ENCODE assay signal across 8 cellular contexts in the genomic region with DNA sequence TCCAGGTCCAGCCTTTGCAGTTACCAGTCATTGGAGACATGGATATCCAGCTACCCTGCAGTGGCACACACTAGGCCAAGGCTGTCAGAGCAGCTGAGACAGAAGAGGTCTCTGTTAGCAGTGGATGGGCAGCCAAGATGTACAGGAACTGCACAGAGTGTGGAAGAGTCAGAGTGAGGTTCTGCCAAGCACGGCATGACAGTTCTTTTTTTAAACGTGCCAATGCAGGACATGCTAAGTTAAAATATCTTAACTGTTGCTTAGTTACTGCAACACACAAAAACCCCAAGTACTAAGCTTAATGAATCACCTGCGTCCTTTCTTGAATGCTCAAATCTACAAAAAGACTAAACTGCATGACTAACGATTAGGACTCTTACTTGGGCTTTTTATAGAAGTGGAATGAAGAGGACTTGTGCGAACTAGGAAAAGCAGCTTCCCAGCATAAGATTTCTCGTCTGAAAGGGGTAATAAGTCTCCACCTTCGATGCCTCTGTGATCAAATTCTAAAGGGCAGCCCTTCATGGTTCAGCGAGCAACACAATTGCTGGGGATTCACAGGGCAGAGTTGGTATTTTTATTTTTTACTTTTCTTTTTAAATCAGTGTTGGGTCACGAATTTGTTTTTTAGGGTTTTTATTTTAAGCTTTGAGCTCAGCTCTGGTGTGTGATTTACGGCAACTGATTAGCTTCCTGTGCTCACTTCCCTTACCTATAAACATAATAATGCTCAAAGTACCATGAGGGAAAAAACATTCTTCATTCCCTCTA. TPM values are rescaled to one million over a fixed set of nuclear protein-coding genes. Genes with fewer than 3 reads are reported as not detected.
A peak's percentile ranks its signal among the peaks of the same experiment; 100 is the strongest.
DNase-seq lines count a peak whose midpoint lies in the region; ATAC-seq and TF ChIP-seq lines count a peak whose summit lies in the region.

No MANE protein-coding gene starts in this region.

- H3K36me3 ChIP-seq in esophagus (ENCODE audit: control insufficient read depth in 2 of 2, insufficient read depth in 2 of 2, low read length in 1 of 2), result no peaks in the 10 kb centered on the region

- no peaks in the 10 kb centered on the region for H3K9me3 ChIP-seq in esophagus (ENCODE audit: control insufficient read depth in 2 of 2, insufficient read depth in 1 of 2, low read depth in 1 of 2, low read length in 1 of 2)

- no peak overlapping the region for H3K4me3 ChIP-seq in AG10803 (ENCODE audit: low read length)
- no peak overlapping the region for H3K4me3 ChIP-seq in esophagus (ENCODE audit: low read depth in 1 of 2, low read length in 2 of 2)

- peaks cover 0 to 3% of the 10 kb centered on the region in 2 donors for H3K4me1 ChIP-seq in esophagus (ENCODE audit: control insufficient read depth in 2 of 2, insufficient read depth in 2 of 2, low read length in 1 of 2)

- peak; percentile 93 for DNase-seq in AG10803 (ENCODE audit: low read depth)
- DNase-seq in non-pigmented ciliary epithelial cell (ENCODE audit: low read depth), result peak; percentile 70
- no peak for DNase-seq in cortex of kidney (lab: John Stamatoyannopoulos, UW)
- DNase-seq in NCI-H187 (lab: John Stamatoyannopoulos, UW), result no peak

- H3K27ac ChIP-seq in VCaP (peak overlapping the region; percentile 18), esophagus (ENCODE audit: low read depth in 2 of 2, low read length in 1 of 2) (peak overlapping the region; percentile 83)

- WGBS in esophagus, 2 donors, result 14 to 29% methylated on average over 10 of the region's 10 CpGs

- no peaks in the 10 kb centered on the region for H3K27me3 ChIP-seq in esophagus (ENCODE audit: control insufficient read depth in 1 of 2, insufficient read depth in 2 of 2, low read length in 2 of 2)

- no peak for TF ChIP-seq CTCF in AG10803 (conservative IDR thresholded peaks at IDR 0.05; ENCODE audit: low read length)
- no peak for TF ChIP-seq CTCF in VCaP (conservative IDR thresholded peaks at IDR 0.05)

- ATAC-seq in GM18520 (IDR thresholded peaks at IDR 0.05; ENCODE audit: unreplicated experiment), result peak; percentile 43
- peak; percentile 41 for ATAC-seq in HG03097 (IDR thresholded peaks at IDR 0.05; ENCODE audit: low FRiP score, unreplicated experiment)

RNA-seq across cellular contexts. Expression of gene MAPK1IP1L, which starts 20.6 kb away (rescaled TPM):
- polyA plus RNA-seq in esophagus, result 10 to 100 TPM; 25.4 to 35.8 TPM

RNA-seq across cellular contexts. Expression of gene SOCS4, which starts 45.0 kb away (rescaled TPM):
- polyA plus RNA-seq in esophagus, result 1 to 10 TPM; 3.0 to 3.4 TPM

RNA-seq across cellular contexts. Expression of gene WDHD1, which starts 45.2 kb away (rescaled TPM):
- polyA plus RNA-seq in esophagus, result 1 to 10 TPM; 2.2 to 2.5 TPM

RNA-seq across cellular contexts. Expression of gene LGALS3, which starts 57.0 kb away (rescaled TPM):
- polyA plus RNA-seq in esophagus, result 100 to 1,000 TPM; 412 to 630 TPM

Comparison
In these comparisons a context has a peak if more than half of its experiments do, and no peak if none do; other contexts are left out.
1. DNase-seq: peak in AG10803 (single experiment) and non-pigmented ciliary epithelial cell (single experiment); none in cortex of kidney (single experiment) and NCI-H187 (0 of 2).